ENCODE assay signal across 8 cellular contexts in the genomic region with DNA sequence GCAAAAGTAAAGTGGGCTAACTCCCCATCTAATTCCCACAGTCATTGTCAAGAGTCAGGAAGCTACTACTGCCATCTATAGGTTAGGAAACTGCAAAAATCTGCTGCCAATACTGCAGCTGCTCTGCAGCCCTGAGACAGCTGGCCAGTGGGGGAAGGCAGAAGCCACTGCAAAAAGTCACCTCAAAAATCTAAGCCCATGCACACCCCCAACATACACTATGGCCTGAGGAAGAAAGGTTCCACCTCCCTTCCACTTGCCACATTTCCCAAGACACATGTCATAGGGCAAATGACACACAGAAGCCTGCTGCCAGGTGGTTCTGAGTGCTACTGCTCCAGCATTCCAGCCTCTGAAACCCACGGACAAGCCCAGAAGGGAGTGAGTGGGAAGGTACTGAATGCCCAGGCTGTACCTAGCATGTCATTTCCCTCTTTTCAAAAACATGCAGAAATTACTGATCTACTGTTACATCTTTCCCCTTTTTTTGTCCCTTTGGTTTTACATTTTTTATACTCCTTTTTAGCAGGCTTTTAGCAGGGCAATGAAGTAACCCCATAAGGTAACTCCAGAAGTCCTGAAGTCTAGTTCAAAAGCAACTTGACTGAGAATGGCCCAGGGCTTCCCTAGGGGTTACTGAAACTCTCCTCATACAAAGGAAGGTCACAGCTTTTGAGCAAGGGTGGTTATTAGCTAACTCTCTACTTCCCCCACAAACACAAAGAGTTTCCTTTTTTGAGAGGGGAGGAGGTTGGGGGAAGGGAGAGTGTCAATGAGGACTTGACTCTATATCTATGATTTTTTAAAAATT. TPM values are rescaled to one million over a fixed set of nuclear protein-coding genes. Genes with fewer than 3 reads are reported as not detected.
DNase-seq lines count a peak whose midpoint lies in the region; ATAC-seq, FAIRE-seq and TF ChIP-seq lines count a peak whose summit lies in the region.

No MANE protein-coding gene starts in this region.

- TF ChIP-seq CTCF in 22Rv1 (IDR thresholded peaks at IDR 0.05) (peak; percentile 64), LNCAP (IDR thresholded peaks at IDR 0.05) (peak; percentile 51; the same call in 1 of the 2 replicates), adrenal gland (IDR thresholded peaks at IDR 0.05) (peak in 3 of 6 experiments; percentile 16 to 38 (median 31))

- no peaks in the 10 kb centered on the region for H3K36me3 ChIP-seq in adrenal gland (replicated peaks in 1 of 2)

- H3K27ac ChIP-seq in 22Rv1 (no peak overlapping the region), adrenal gland (peak overlapping the region in 4 of 5 donors; percentile 7 to 40 (median 30))

- no peak for ATAC-seq in GM21528 (IDR thresholded peaks at IDR 0.05; ENCODE audit: low FRiP score, unreplicated experiment)

- H3K4me3 ChIP-seq in adrenal gland: no peak overlapping the region

- intact Hi-C loops in adrenal gland (cut with DNase I): no loop called here

- TF ChIP-seq POLR2A in GM12891 (IDR thresholded peaks at IDR 0.05; ENCODE audit: low read depth, low read length) (no peak), adrenal gland (IDR thresholded peaks at IDR 0.05) (no peak)

- WGBS in adrenal gland, 4 donors: 9 to 18% (median 15%) methylated on average over 1 of the region's 1 CpG

- peaks cover 16 to 17% of the 10 kb centered on the region in 2 donors for H3K4me1 ChIP-seq in adrenal gland (replicated peaks in 1 of 2)

- H3K27me3 ChIP-seq in adrenal gland: no peaks in the 10 kb centered on the region

- no peaks in the 10 kb centered on the region for H3K9me3 ChIP-seq in adrenal gland (replicated peaks in 1 of 3)

- DNase-seq in GM12891 (ENCODE audit: insufficient read length, low spot score) (peak; percentile 51), adrenal gland (no peak), inferior parietal cortex (ENCODE audit: extremely low spot score) (peak; percentile 45), NCI-H1048 (lab: John Stamatoyannopoulos, UW) (no peak), NCI-H510A (lab: John Stamatoyannopoulos, UW) (no peak)

- peak; percentile 85 for FAIRE-seq in GM12891 (lab: Jason Lieb, UNC)

TF ChIP-seq in GM12891, 5 proteins besides CTCF, POLR2A, EP300 and RAD21:
- TF ChIP-seq PAX5 (IDR thresholded peaks at IDR 0.05; ENCODE audit: insufficient read depth, low read length, severe bottlenecking) (no peak), TAF1 (IDR thresholded peaks at IDR 0.05; ENCODE audit: low read depth, low read length) (no peak), POU2F2 (IDR thresholded peaks at IDR 0.05; ENCODE audit: low read depth, low read length) (no peak), SPI1 (IDR thresholded peaks at IDR 0.05; ENCODE audit: low read depth, low read length) (no peak), POLR2AphosphoS5 (IDR thresholded peaks at IDR 0.05; ENCODE audit: low read depth, low read length) (no peak)

RNA-seq across cellular contexts. Expression of a gene that starts 36.8 kb away (rescaled TPM):
- 9.9 TPM for polyA plus RNA-seq in GM12891 (2012; ENCODE audit: low read depth, missing spikeins)
- 10 to 100 TPM; 37.8 to 70.1 (median 63.6) TPM for total RNA-seq in adrenal gland
- 10 to 100 TPM; 24.3 to 34.6 (median 29.7) TPM for polyA plus RNA-seq in adrenal gland

RNA-seq across cellular contexts. Expression of a gene that starts 45.7 kb away (rescaled TPM):
- not detected for polyA plus RNA-seq in GM12891 (2012; ENCODE audit: low read depth, missing spikeins)
- total RNA-seq in adrenal gland: not detected
- polyA plus RNA-seq in adrenal gland: under 1 TPM in 1 of 3 donors, not detected in 2; 0.32 TPM

RNA-seq across cellular contexts. Expression of a gene that starts 59.0 kb away (rescaled TPM):
- 10.2 TPM for polyA plus RNA-seq in GM12891 (2012; ENCODE audit: low read depth, missing spikeins)
- total RNA-seq in adrenal gland: 10 to 100 TPM; 12.1 to 20.4 (median 16.2) TPM
- 10 to 100 TPM in 2 of 3 donors, 1 to 10 TPM in 1; 4.2 to 36.4 (median 35.0) TPM for polyA plus RNA-seq in adrenal gland

Comparison
In these comparisons a context has a peak if more than half of its experiments do, and no peak if none do; other contexts are left out.
1. DNase-seq: peak in GM12891 (single experiment) and inferior parietal cortex (single experiment); none in adrenal gland (0 of 7), NCI-H1048 (single experiment) and NCI-H510A (single experiment).